1 cellular context compared by ENCODE assay signal in the genomic region with DNA sequence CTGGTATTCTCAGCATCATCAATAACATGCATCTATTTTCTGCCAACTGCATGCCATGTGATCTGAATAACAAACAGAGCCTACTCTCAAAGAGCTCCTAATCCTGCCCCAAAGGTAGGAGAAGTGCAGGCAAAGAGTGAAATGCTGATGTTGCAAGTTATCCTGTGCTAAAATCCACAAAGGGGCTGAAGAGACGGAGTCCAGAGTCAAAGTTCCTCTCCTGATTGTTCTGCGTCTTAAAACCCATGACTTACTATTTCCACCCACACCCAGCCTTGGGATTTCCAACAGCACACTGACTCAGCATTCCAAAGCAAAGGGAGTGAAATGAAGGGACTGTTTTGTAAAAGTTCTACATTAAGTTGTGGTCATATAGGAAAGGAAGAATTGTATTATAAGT.
TF ChIP-seq lines count a peak whose summit lies in the region.

No MANE protein-coding gene starts in this region.

TF ChIP-seq in K562, 482 proteins besides CTCF, POLR2A, EP300 and RAD21 (continued from another document and continues in another):
- TF ChIP-seq MGA (IDR thresholded peaks at IDR 0.05) (no peak), SRSF9 (IDR thresholded peaks at IDR 0.05; ENCODE audit: borderline replicate concordance, low read depth, low read length) (no peak), EHMT2 (IDR thresholded peaks at IDR 0.05) (no peak), RBM14 (IDR thresholded peaks at IDR 0.05; ENCODE audit: borderline replicate concordance, insufficient read depth, low read depth, low read length) (no peak), POLR2H (tag; IDR thresholded peaks at IDR 0.05; ENCODE audit: low read depth) (no peak), FOXJ3 (CRISPR knock-in tag; IDR thresholded peaks at IDR 0.05) (no peak), C11orf30 (IDR thresholded peaks at IDR 0.05; ENCODE audit: low read depth) (peak; percentile 80), NFE2 (IDR thresholded peaks at IDR 0.05; ENCODE audit: low read depth) (peak; percentile 49), L3MBTL2 (IDR thresholded peaks at IDR 0.05) (no peak), MYBL2 (IDR thresholded peaks at IDR 0.05; ENCODE audit: low read depth) (no peak), MYBL2 (CRISPR knock-in tag; IDR thresholded peaks at IDR 0.05; ENCODE audit: borderline replicate concordance) (no peak), RBM22 (IDR thresholded peaks at IDR 0.05; ENCODE audit: low read depth, low read length, poor library complexity, severe bottlenecking) (no peak), HOXB6 (CRISPR knock-in tag; IDR thresholded peaks at IDR 0.05; ENCODE audit: borderline replicate concordance) (no peak), CAMTA2 (CRISPR knock-in tag; conservative IDR thresholded peaks at IDR 0.05) (no peak), ZNF318 (IDR thresholded peaks at IDR 0.05; ENCODE audit: borderline replicate concordance in 1 of 2, low read depth in 1 of 2) (no peak), ZNF408 (CRISPR knock-in tag; IDR thresholded peaks at IDR 0.05; ENCODE audit: low read depth) (no peak), PYGO2 (tag; IDR thresholded peaks at IDR 0.05) (no peak), CUX1 (CRISPR knock-in tag; IDR thresholded peaks at IDR 0.05) (no peak), MTA1 (IDR thresholded peaks at IDR 0.05; ENCODE audit: borderline replicate concordance) (no peak), MBD2 (IDR thresholded peaks at IDR 0.05; ENCODE audit: borderline replicate concordance, low read depth) (no peak), POLR2AphosphoS2 (IDR thresholded peaks at IDR 0.05; ENCODE audit: low read length) (no peak), MAFK (IDR thresholded peaks at IDR 0.05; ENCODE audit: low read length) (peak; percentile 65), ZNF764 (CRISPR knock-in tag; IDR thresholded peaks at IDR 0.05; ENCODE audit: low read depth) (no peak), ZEB2 (IDR thresholded peaks at IDR 0.05) (no peak)
- TF ChIP-seq, protein P1, sequence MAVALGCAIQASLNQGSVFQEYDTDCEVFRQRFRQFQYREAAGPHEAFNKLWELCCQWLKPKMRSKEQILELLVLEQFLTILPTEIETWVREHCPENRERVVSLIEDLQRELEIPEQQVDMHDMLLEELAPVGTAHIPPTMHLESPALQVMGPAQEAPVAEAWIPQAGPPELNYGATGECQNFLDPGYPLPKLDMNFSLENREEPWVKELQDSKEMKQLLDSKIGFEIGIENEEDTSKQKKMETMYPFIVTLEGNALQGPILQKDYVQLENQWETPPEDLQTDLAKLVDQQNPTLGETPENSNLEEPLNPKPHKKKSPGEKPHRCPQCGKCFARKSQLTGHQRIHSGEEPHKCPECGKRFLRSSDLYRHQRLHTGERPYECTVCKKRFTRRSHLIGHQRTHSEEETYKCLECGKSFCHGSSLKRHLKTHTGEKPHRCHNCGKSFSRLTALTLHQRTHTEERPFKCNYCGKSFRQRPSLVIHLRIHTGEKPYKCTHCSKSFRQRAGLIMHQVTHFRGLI (CRISPR knock-in tag; IDR thresholded peaks at IDR 0.05), result no peak
- TF ChIP-seq, protein P2, sequence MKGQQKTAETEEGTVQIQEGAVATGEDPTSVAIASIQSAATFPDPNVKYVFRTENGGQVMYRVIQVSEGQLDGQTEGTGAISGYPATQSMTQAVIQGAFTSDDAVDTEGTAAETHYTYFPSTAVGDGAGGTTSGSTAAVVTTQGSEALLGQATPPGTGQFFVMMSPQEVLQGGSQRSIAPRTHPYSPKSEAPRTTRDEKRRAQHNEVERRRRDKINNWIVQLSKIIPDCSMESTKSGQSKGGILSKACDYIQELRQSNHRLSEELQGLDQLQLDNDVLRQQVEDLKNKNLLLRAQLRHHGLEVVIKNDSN (CRISPR knock-in tag; IDR thresholded peaks at IDR 0.05), result no peak
